Comparison of ENCODE assay signal across 1 cellular context in the genomic region with DNA sequence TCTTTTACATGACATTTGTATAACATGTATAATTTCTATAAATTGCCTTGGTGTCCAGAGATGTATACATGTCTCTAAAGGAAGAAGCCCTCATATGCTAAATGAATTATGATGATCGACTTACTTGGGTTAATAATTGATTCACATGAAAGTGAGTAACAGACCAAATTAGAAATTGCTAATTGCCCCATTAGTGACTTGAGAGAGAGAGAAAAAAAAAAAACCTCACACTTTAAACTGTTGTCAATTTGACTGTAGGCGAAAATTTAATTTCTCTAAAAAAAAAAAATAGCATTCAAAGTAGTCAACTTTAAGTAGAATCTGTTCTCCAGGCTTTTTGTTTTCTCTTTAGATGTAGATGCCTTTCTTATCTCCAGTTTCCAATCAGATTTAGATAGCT.
TF ChIP-seq lines count a peak whose summit lies in the region.

No MANE protein-coding gene starts in this region.

TF ChIP-seq in GM12878, 131 proteins besides CTCF, POLR2A, EP300 and RAD21 (continued from another document):
- TF ChIP-seq ZBTB40 (IDR thresholded peaks at IDR 0.05; ENCODE audit: borderline replicate concordance): peak; percentile 39; the same call in 1 of the 2 replicates
- TF ChIP-seq ZBTB11 (CRISPR knock-in tag; IDR thresholded peaks at IDR 0.05): no peak
- no peak for TF ChIP-seq ZSCAN29 (IDR thresholded peaks at IDR 0.05)
- peak; percentile 81; the same call in 1 of the 2 replicates for TF ChIP-seq ZNF384 (IDR thresholded peaks at IDR 0.05; ENCODE audit: borderline replicate concordance, low read depth, low read length)
- peak; percentile 24 for TF ChIP-seq MEF2B (IDR thresholded peaks at IDR 0.05; ENCODE audit: partially characterized antibody, poor library complexity, severe bottlenecking)
- TF ChIP-seq, protein P1, sequence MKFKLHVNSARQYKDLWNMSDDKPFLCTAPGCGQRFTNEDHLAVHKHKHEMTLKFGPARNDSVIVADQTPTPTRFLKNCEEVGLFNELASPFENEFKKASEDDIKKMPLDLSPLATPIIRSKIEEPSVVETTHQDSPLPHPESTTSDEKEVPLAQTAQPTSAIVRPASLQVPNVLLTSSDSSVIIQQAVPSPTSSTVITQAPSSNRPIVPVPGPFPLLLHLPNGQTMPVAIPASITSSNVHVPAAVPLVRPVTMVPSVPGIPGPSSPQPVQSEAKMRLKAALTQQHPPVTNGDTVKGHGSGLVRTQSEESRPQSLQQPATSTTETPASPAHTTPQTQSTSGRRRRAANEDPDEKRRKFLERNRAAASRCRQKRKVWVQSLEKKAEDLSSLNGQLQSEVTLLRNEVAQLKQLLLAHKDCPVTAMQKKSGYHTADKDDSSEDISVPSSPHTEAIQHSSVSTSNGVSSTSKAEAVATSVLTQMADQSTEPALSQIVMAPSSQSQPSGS (IDR thresholded peaks at IDR 0.05; ENCODE audit: low read length): no peak
- TF ChIP-seq BHLHE40 (IDR thresholded peaks at IDR 0.05; ENCODE audit: borderline replicate concordance in 1 of 2, low read depth in 2 of 2, low read length in 1 of 2): no peak
- TF ChIP-seq ATF7 (IDR thresholded peaks at IDR 0.05; ENCODE audit: low read depth): peak; percentile 36; the same call in 1 of the 2 replicates
- no peak for TF ChIP-seq NFYA (IDR thresholded peaks at IDR 0.05; ENCODE audit: borderline replicate concordance, low read depth, low read length)
